26 cellular contexts compared by ENCODE assay signal in genomic region chr5:137058089-137058488, GRCh38.
"Had no signal": no experiment of that assay in that cellular context is flagged by ENCODE, and none has a peak within 500 bp of the region (broad histone marks: within the 10 kb centered on the region; RNA-seq: fewer than 3 reads in every experiment).

No MANE protein-coding gene starts in this region.

- H3K27ac ChIP-seq: stomach, suprapubic skin, testis, thoracic aorta, thyroid gland, tibial artery, tibial nerve, transverse colon, upper lobe of left lung, upper lobe of right lung, uterus, vagina had no signal

- H3K36me3 ChIP-seq: stomach, suprapubic skin, thoracic aorta, thyroid gland, tibial artery, tibial nerve, transverse colon, upper lobe of left lung, upper lobe of right lung, uterus, vagina had no signal

- H3K27me3 ChIP-seq: stomach, suprapubic skin, testis, thyroid gland, tibial artery, tibial nerve, transverse colon, upper lobe of left lung, upper lobe of right lung, uterus, vagina had no signal

- ATAC-seq: stimulated activated effector memory CD8-positive, alpha-beta T cell treated with anti-CD3 and anti-CD28 coated beads, Interleukin-12 subunit alpha, Interleukin-12 subunit beta, amount 100 ng/mL, for 72 hours; stimulated activated memory B cell treated with anti-CD40 and anti-IgM and Interleukin-4, amounts not matched to agents 10 μg/mL and 1 μg/mL and 100 μg/mL, for 72 hours; stimulated activated naive B cell treated with anti-CD40 and anti-IgM and Interleukin-4, amounts not matched to agents 10 μg/mL and 1 μg/mL and 100 μg/mL, for 72 hours; stimulated activated naive CD8-positive, alpha-beta T cell treated with anti-CD3 and anti-CD28 coated beads, Interleukin-15, amount 100 ng/mL, for 72 hours; stimulated activated naive CD8-positive, alpha-beta T cell treated with anti-CD3 and anti-CD28 coated beads, Interleukin-15, Interleukin-2, amounts not matched to agents 100 U/mL and 50 U/mL, for 24 hours; upper lobe of right lung had no signal

- H3K4me3 ChIP-seq: stomach, suprapubic skin, testis, thoracic aorta, thyroid gland, tibial artery, tibial nerve, transverse colon, upper lobe of left lung, upper lobe of right lung, uterus, vagina had no signal

- H3K9me3 ChIP-seq: stomach, suprapubic skin, testis, thoracic aorta, thyroid gland, tibial artery, tibial nerve, transverse colon, upper lobe of left lung, upper lobe of right lung, uterus, vagina had no signal

- DNase-seq: stimulated activated CD4-positive, alpha-beta T cell treated with anti-CD3 and anti-CD28 coated beads, Interleukin-2, amount 100 ng/mL, for 48 hours; stimulated activated CD4-positive, alpha-beta T cell treated with anti-CD3 and anti-CD28 coated beads, Interleukin-4, amount 100 ng/mL, for 1 hour; stimulated activated CD4-positive, alpha-beta T cell treated with anti-CD3 and anti-CD28 coated beads, Interleukin-4, amount 100 ng/mL, for 24 hours; stimulated activated CD4-positive, alpha-beta T cell treated with anti-CD3 and anti-CD28 coated beads, Interleukin-4, amount 100 ng/mL, for 4 hours; stimulated activated CD8-positive, alpha-beta memory T cell treated with anti-CD3 and anti-CD28 coated beads, Interleukin-4, amount 100 ng/mL, for 48 hours; stimulated activated naive B cell treated with anti-CD40 and anti-IgM and Interleukin-4, amounts not matched to agents 10 μg/mL and 1 μg/mL and 100 μg/mL, for 72 hours; stimulated activated naive CD4-positive, alpha-beta T cell; stimulated activated naive CD4-positive, alpha-beta T cell treated with Interleukin-2 at 50 U/mL for 16 hours; stimulated activated naive CD8-positive, alpha-beta T cell treated with anti-CD3 and anti-CD28 coated beads, Interleukin-15, amount 100 ng/mL, for 72 hours; stimulated activated naive CD8-positive, alpha-beta T cell treated with anti-CD3 and anti-CD28 coated beads, Interleukin-15, Interleukin-2, amounts not matched to agents 100 U/mL and 50 U/mL, for 24 hours; stomach; substantia nigra; testis; thyroid gland; tibial artery; transverse colon; trophoblast cell; upper lobe of left lung; upper lobe of right lung; uterus had no signal

- H3K4me1 ChIP-seq: stomach, suprapubic skin, thyroid gland, transverse colon, upper lobe of left lung, upper lobe of right lung, uterus, vagina had no signal
